7 cellular contexts compared by ENCODE assay signal in genomic region chr22:16635442-16635841, GRCh38. TPM values are rescaled to one million over a fixed set of nuclear protein-coding genes. Genes with fewer than 3 reads are reported as not detected.
"Had no signal": no experiment of that assay in that cellular context is flagged by ENCODE, and none has a peak within 500 bp of the region (broad histone marks: within the 10 kb centered on the region; RNA-seq: fewer than 3 reads in every experiment).

No MANE protein-coding gene starts in this region.

RNA-seq across cellular contexts. Expression of gene CCT8L2, which starts 42.8 kb away (rescaled TPM):
- total RNA-seq: GM23248, GM23338, H1, H4, H7, H9, HFFc6 had no signal
- polyA plus RNA-seq: GM23248, GM23338, H1 had no signal
